ENCODE assay signal across 19 cellular contexts in genomic region chr1:177069489-177069888, GRCh38.
"Had no signal": no experiment of that assay in that cellular context is flagged by ENCODE, and none has a peak within 500 bp of the region (broad histone marks: within the 10 kb centered on the region; RNA-seq: fewer than 3 reads in every experiment).

No MANE protein-coding gene starts in this region.

- H3K4me3 Mint-ChIP-seq: activated CD4-positive, alpha-beta T cell treated with anti-CD3 and anti-CD28 coated beads, Interleukin-2, amount 10 ng/mL, durations not matched to agents 24 days and 14 days; activated CD8-positive, alpha-beta T cell treated with anti-CD3 and anti-CD28 coated beads, Interleukin-2, amount 10 ng/mL, durations not matched to agents 7 days and 5 days; activated naive CD4-positive, alpha-beta T cell treated with anti-CD3 and anti-CD28 coated beads for 36 hours; activated naive CD8-positive, alpha-beta T cell treated with anti-CD3 and anti-CD28 coated beads, Interleukin-2, amount 50 U/mL, for 24 hours; activated T-cell treated with anti-CD3 and anti-CD28 coated beads, Interleukin-2, amount 50 U/mL, for 24 hours; natural killer cell; T-cell had no signal

- H3K27me3 Mint-ChIP-seq: activated CD4-positive, alpha-beta T cell treated with anti-CD3 and anti-CD28 coated beads, Interleukin-2, amount 10 ng/mL, durations not matched to agents 24 days and 14 days; activated naive CD8-positive, alpha-beta T cell treated with anti-CD3 and anti-CD28 coated beads, Interleukin-2, amount 50 U/mL, for 24 hours; activated T-cell treated with anti-CD3 and anti-CD28 coated beads, Interleukin-2, amount 50 U/mL, for 24 hours; T-cell had no signal

- H3K4me1 ChIP-seq: colonic mucosa, gastrocnemius medialis, heart left ventricle, tibial artery had no signal

- DNase-seq: activated CD4-positive, alpha-beta T cell treated with anti-CD3 and anti-CD28 coated beads, Interleukin-2, amount 10 ng/mL, durations not matched to agents 24 days and 14 days; activated CD8-positive, alpha-beta T cell treated with anti-CD3 and anti-CD28 coated beads, Interleukin-2, amount 10 ng/mL, durations not matched to agents 7 days and 5 days; activated naive CD4-positive, alpha-beta T cell treated with anti-CD3 and anti-CD28 coated beads for 36 hours; activated naive CD8-positive, alpha-beta T cell treated with anti-CD3 and anti-CD28 coated beads, Interleukin-2, amount 50 U/mL, for 24 hours; activated T-cell treated with anti-CD3 and anti-CD28 coated beads, Interleukin-2, amount 50 U/mL, for 24 hours; aorta; colonic mucosa; gastrocnemius medialis; heart left ventricle; natural killer cell; posterior cingulate gyrus; stimulated activated CD4-positive, alpha-beta T cell treated with anti-CD3 and anti-CD28 coated beads, Interleukin-12 subunit alpha, Interleukin-12 subunit beta, amount 100 ng/mL, for 4 hours; stimulated activated CD4-positive, alpha-beta T cell treated with anti-CD3 and anti-CD28 coated beads, Interleukin-1b, Interleukin-23, amount 100 ng/mL, for 48 hours; stimulated activated CD8-positive, alpha-beta memory T cell treated with anti-CD3 and anti-CD28 coated beads, Interleukin-4, amount 100 ng/mL, for 48 hours; stimulated activated naive CD4-positive, alpha-beta T cell; T-cell; tibial artery had no signal

- H3K4me1 Mint-ChIP-seq: activated CD4-positive, alpha-beta T cell treated with anti-CD3 and anti-CD28 coated beads, Interleukin-2, amount 10 ng/mL, durations not matched to agents 24 days and 14 days; activated naive CD8-positive, alpha-beta T cell treated with anti-CD3 and anti-CD28 coated beads, Interleukin-2, amount 50 U/mL, for 24 hours; natural killer cell; T-cell had no signal

- H3K27ac ChIP-seq: colonic mucosa, gastrocnemius medialis, heart left ventricle, neutrophil, tibial artery had no signal

- H3K36me3 Mint-ChIP-seq: natural killer cell, T-cell had no signal

- H3K4me3 ChIP-seq: colonic mucosa, gastrocnemius medialis, heart left ventricle, tibial artery had no signal

- ATAC-seq: activated CD8-positive, alpha-beta T cell treated with anti-CD3 and anti-CD28 coated beads, Interleukin-2, amount 10 ng/mL, durations not matched to agents 7 days and 5 days; activated naive CD8-positive, alpha-beta T cell treated with anti-CD3 and anti-CD28 coated beads, Interleukin-2, amount 50 U/mL, for 24 hours; gastrocnemius medialis; heart left ventricle; natural killer cell; SK-N-SH treated with all-trans-retinoic acid at 6 μM for 48 hours; T-cell had no signal

- H3K36me3 ChIP-seq: colonic mucosa, gastrocnemius medialis, heart left ventricle, neutrophil, tibial artery had no signal

- H3K27me3 ChIP-seq: colonic mucosa, gastrocnemius medialis, heart left ventricle, neutrophil, tibial artery had no signal

- H3K9me3 Mint-ChIP-seq: activated CD4-positive, alpha-beta T cell treated with anti-CD3 and anti-CD28 coated beads, Interleukin-2, amount 10 ng/mL, durations not matched to agents 24 days and 14 days; activated naive CD4-positive, alpha-beta T cell treated with anti-CD3 and anti-CD28 coated beads for 36 hours; activated T-cell treated with anti-CD3 and anti-CD28 coated beads, Interleukin-2, amount 50 U/mL, for 24 hours had no signal

- H3K9me3 ChIP-seq: colonic mucosa, gastrocnemius medialis, heart left ventricle, neutrophil, tibial artery had no signal

- H3K27ac Mint-ChIP-seq: activated CD4-positive, alpha-beta T cell treated with anti-CD3 and anti-CD28 coated beads, Interleukin-2, amount 10 ng/mL, durations not matched to agents 24 days and 14 days; activated CD8-positive, alpha-beta T cell treated with anti-CD3 and anti-CD28 coated beads, Interleukin-2, amount 10 ng/mL, durations not matched to agents 7 days and 5 days; activated naive CD4-positive, alpha-beta T cell treated with anti-CD3 and anti-CD28 coated beads for 36 hours; activated naive CD8-positive, alpha-beta T cell treated with anti-CD3 and anti-CD28 coated beads, Interleukin-2, amount 50 U/mL, for 24 hours; activated T-cell treated with anti-CD3 and anti-CD28 coated beads, Interleukin-2, amount 50 U/mL, for 24 hours; natural killer cell; T-cell had no signal
